Comparison of ENCODE assay signal across 9 cellular contexts in genomic region chr13:110874508-110874960, GRCh38. TPM values are rescaled to one million over a fixed set of nuclear protein-coding genes. Genes with fewer than 3 reads are reported as not detected.
DNase-seq lines count a peak whose midpoint lies in the region; ATAC-seq, FAIRE-seq and TF ChIP-seq lines count a peak whose summit lies in the region.
"Had no signal": no experiment of that assay in that cellular context is flagged by ENCODE, and none has a peak within 500 bp of the region (broad histone marks: within the 10 kb centered on the region; RNA-seq: fewer than 3 reads in every experiment).

No MANE protein-coding gene starts in this region.

- H3K27ac ChIP-seq in vagina: peak overlapping the region; percentile 28

- intact Hi-C loops in left ventricle myocardium superior (cut with micrococcal nuclease) (no loop called here), posterior vena cava (cut with DNase I) (loop anchor here in 1 of 2 donors (5.0 kb wide), 1 partner anchor 33 kb away; no protein-coding TSS in a partner anchor), vagina (cut with DNase I) (no loop called here)

- TF ChIP-seq CTCF in vagina (IDR thresholded peaks at IDR 0.05): no peak

- ATAC-seq in left ventricle myocardium superior: peak; percentile 88

- H3K27me3 ChIP-seq in vagina: no peaks in the 10 kb centered on the region

- no peak for TF ChIP-seq RAD21 in Ishikawa (IDR thresholded peaks at IDR 0.05; ENCODE audit: low read depth)

- peak overlapping the region; percentile 40 to 41 for H3K4me3 ChIP-seq in vagina

- in situ Hi-C loops in SK-MEL-5 (cut with HindIII; ENCODE audit: low pct_unique_long_range_greater_than_20kb, low sequenced_read_pairs): no loop called here

- peaks cover 43% of the 10 kb centered on the region for H3K4me1 ChIP-seq in vagina

- TF ChIP-seq POLR2A in GM12891 (IDR thresholded peaks at IDR 0.05; ENCODE audit: low read depth, low read length): no peak
- TF ChIP-seq POLR2A in vagina (IDR thresholded peaks at IDR 0.05): no peak

- DNase-seq in GM12891 (ENCODE audit: insufficient read length, low spot score) (peak; percentile 63), SK-MEL-5 (ENCODE audit: low read depth, low spot score) (peak; percentile 66), amniotic epithelial cell (ENCODE audit: low read depth) (peak; percentile 52), left ventricle myocardium superior (peak; percentile 93), posterior vena cava (ENCODE audit: low spot score) (peak; percentile 95), vagina (ENCODE audit: extremely low spot score in 2 of 2) (no peak), middle frontal gyrus (ENCODE audit: extremely low spot score, low spot score) (no peak)

- FAIRE-seq in GM12891 (lab: Jason Lieb, UNC): no peak
- FAIRE-seq: colon had no signal

- peaks cover 0 to 2% of the 10 kb centered on the region in 2 donors for H3K36me3 ChIP-seq in vagina

- no peaks in the 10 kb centered on the region for H3K9me3 ChIP-seq in vagina

- no peak for TF ChIP-seq EP300 in Ishikawa (IDR thresholded peaks at IDR 0.05; ENCODE audit: borderline replicate concordance)

TF ChIP-seq in GM12891, 5 proteins besides CTCF, POLR2A, EP300 and RAD21:
- no peak for TF ChIP-seq TAF1 (IDR thresholded peaks at IDR 0.05; ENCODE audit: low read depth, low read length)
- TF ChIP-seq POLR2AphosphoS5 (IDR thresholded peaks at IDR 0.05; ENCODE audit: low read depth, low read length): no peak
- no peak for TF ChIP-seq SPI1 (IDR thresholded peaks at IDR 0.05; ENCODE audit: low read depth, low read length)
- no peak for TF ChIP-seq POU2F2 (IDR thresholded peaks at IDR 0.05; ENCODE audit: low read depth, low read length)
- no peak for TF ChIP-seq PAX5 (IDR thresholded peaks at IDR 0.05; ENCODE audit: insufficient read depth, low read length, severe bottlenecking)

TF ChIP-seq in Ishikawa, 13 proteins besides CTCF, POLR2A, EP300 and RAD21:
- TF ChIP-seq FOXM1 (IDR thresholded peaks at IDR 0.05; ENCODE audit: borderline replicate concordance, low read depth): no peak
- peak; percentile 18; the same call in 1 of the 2 replicates for TF ChIP-seq TAF1 (IDR thresholded peaks at IDR 0.05; ENCODE audit: low read depth)
- no peak for TF ChIP-seq NFIC (IDR thresholded peaks at IDR 0.05)
- no peak for TF ChIP-seq YY1 (IDR thresholded peaks at IDR 0.05; ENCODE audit: low read depth)
TF ChIP-seq in Ishikawa: peak in this region for 1.

RNA-seq across cellular contexts. Expression of gene ANKRD10, which starts 40.3 kb away (rescaled TPM):
- 52.8 TPM for polyA plus RNA-seq in GM12891 (2012; ENCODE audit: low read depth, missing spikeins)
- 71.0 and 71.1 TPM in 2 replicates for total RNA-seq in SK-MEL-5 (2014; rRNA removed; shearing (Covaris generic))
- polyA plus RNA-seq in SK-MEL-5 (2015; cell fraction: cytosol; rRNA removed): 20.2 and 27.0 TPM in 2 replicates
- polyA plus RNA-seq in SK-MEL-5 (2015; cell fraction: nucleus; rRNA removed): 691 and 843 TPM in 2 replicates
- total RNA-seq in left ventricle myocardium superior: 49.4 TPM
- total RNA-seq in posterior vena cava: 100 to 1,000 TPM; 114 to 138 TPM
- 114 TPM for total RNA-seq in vagina

Comparison
In these comparisons a context has a peak if more than half of its experiments do, and no peak if none do; other contexts are left out.
1. DNase-seq: peak in GM12891 (single experiment), SK-MEL-5 (single experiment), amniotic epithelial cell (single experiment), left ventricle myocardium superior (single experiment) and posterior vena cava (single experiment); none in vagina (0 of 2) and middle frontal gyrus (single experiment).